Comparison of ENCODE assay signal across 8 cellular contexts in the genomic region with DNA sequence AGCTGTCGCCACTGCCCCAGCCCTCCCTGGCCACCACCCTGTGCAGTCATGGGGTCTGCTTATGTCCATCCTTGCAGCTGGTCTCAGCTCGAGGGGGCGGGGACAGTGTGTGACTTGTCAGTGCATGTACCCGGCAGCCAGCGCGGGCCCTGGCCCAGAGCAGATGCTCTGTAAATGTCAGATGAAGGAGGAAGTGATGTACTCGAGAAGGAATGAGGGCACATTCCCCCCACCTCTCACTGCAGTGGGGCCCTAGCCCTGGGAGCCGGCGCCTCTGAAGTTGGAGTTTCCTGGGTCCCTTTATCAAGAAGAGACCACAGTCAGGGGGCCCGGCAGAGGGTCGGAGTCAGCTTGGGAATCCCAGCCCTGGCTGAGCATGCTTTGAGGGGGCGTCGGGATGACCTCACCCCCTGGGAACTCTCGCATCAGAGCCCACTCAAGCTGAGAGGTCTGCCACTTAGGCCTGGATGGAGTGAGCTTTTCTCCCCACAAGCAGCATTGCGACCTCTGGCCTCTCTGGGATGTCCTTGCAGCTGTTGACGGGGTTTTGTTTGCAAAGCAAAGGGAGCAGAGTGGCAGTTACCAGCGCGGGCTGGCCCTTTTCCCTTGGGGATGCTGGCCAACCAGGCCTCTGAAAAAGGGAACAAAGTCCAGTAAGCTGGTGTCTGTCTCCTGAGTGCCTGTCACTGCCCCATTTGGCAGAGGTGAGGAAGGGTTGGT. TPM values are rescaled to one million over a fixed set of nuclear protein-coding genes. Genes with fewer than 3 reads are reported as not detected.
DNase-seq lines count a peak whose midpoint lies in the region; ATAC-seq and TF ChIP-seq lines count a peak whose summit lies in the region.

No MANE protein-coding gene starts in this region.

- TF ChIP-seq CTCF in PC-3 (conservative IDR thresholded peaks at IDR 0.05; ENCODE audit: low read depth, low read length) = no peak
- no peak for TF ChIP-seq CTCF in vagina (IDR thresholded peaks at IDR 0.05)

- H3K27ac ChIP-seq in PC-3 (ENCODE audit: low read length) (no peak overlapping the region), vagina (peak overlapping the region; percentile 86)

- no peaks in the 10 kb centered on the region for H3K9me2 ChIP-seq in PC-3 (replicated peaks; ENCODE audit: low read length)

- no peaks in the 10 kb centered on the region for H3F3A ChIP-seq in PC-3 (ENCODE audit: low read length, unreplicated experiment)

- H3K9me3 ChIP-seq in PC-3 (ENCODE audit: low read length) (no peaks in the 10 kb centered on the region), vagina (no peaks in the 10 kb centered on the region)

- no peak overlapping the region for H3K4me2 ChIP-seq in PC-3 (ENCODE audit: low read length)

- CTCF ChIA-PET in PC-3 (lab: Charles Lee) = interaction anchor here (1.1 kb wide), 1 partner anchor 37 kb away, joined by 3 read pairs; no protein-coding TSS in a partner anchor

- H3K9ac ChIP-seq in PC-3 (ENCODE audit: low read length) = no peak overlapping the region

- no peak for TF ChIP-seq POLR2A in vagina (IDR thresholded peaks at IDR 0.05)

- no peaks in the 10 kb centered on the region for H3K79me2 ChIP-seq in PC-3 (ENCODE audit: low read length)

- H3K36me3 ChIP-seq in PC-3 (ENCODE audit: low read depth, low read length) = no peaks in the 10 kb centered on the region
- H3K36me3 ChIP-seq in vagina = peaks cover 0 to 9% of the 10 kb centered on the region in 2 donors

- H3K27me3 ChIP-seq in PC-3 (ENCODE audit: low read length) (no peaks in the 10 kb centered on the region), vagina (no peaks in the 10 kb centered on the region)

- H4K20me1 ChIP-seq in PC-3 (ENCODE audit: low read length) = no peaks in the 10 kb centered on the region

- H3K4me1 ChIP-seq in PC-3 (ENCODE audit: insufficient read depth, low read length) (no peaks in the 10 kb centered on the region), vagina (peaks cover 30% of the 10 kb centered on the region)

- intact Hi-C loops in PC-3 (cut with micrococcal nuclease) = no loop called here
- intact Hi-C loops in vagina (cut with DNase I) = no loop called here

- H3K4me3 ChIP-seq in PC-3 (ENCODE audit: low read length) = no peak overlapping the region
- H3K4me3 ChIP-seq in vagina = no peak overlapping the region

- POLR2A ChIA-PET in PC-3 (lab: Charles Lee; ENCODE audit: unreplicated experiment) = interaction anchor here (0.6 kb wide), 1 partner anchor 10 kb away, joined by 5 read pairs; no protein-coding TSS in a partner anchor

- H2AFZ ChIP-seq in PC-3 (ENCODE audit: low read length) = no peak overlapping the region

- DNase-seq in DMS53 (lab: John Stamatoyannopoulos, UW) = peak; percentile 97
- no peak for DNase-seq in PC-3
- peak; percentile 41 for DNase-seq in epidermal melanocyte (ENCODE audit: insufficient read length, low spot score)
- DNase-seq in mucosa of gallbladder (ENCODE audit: low spot score) = peak; percentile 90
- no peak for DNase-seq in vagina (ENCODE audit: extremely low spot score in 2 of 2)
- DNase-seq in activated gamma-delta T cell (lab: John Stamatoyannopoulos, UW) = no peak
- no peak for DNase-seq in cerebellar cortex (ENCODE audit: low spot score)
- no peak for DNase-seq in NCI-H446 treated with DMSO at 0.1 percent for 48 hours (lab: John Stamatoyannopoulos, UW)

- no TSS peak for BruUV-seq in PC-3 (replicated peaks; lab: Mats Ljungman, UMichigan)

- ATAC-seq in PC-3 = peak; percentile 22

RNA-seq across cellular contexts. Expression of gene NEURL1B, which starts 19.0 kb away (rescaled TPM):
- total RNA-seq in PC-3 (2014; rRNA removed) = 0.95 and 2.5 TPM in 2 replicates
- total RNA-seq in mucosa of gallbladder = 27.9 TPM
- total RNA-seq in vagina = 30.9 TPM

Comparison
In these comparisons a context has a peak if more than half of its experiments do, and no peak if none do; other contexts are left out.
1. DNase-seq: peak in DMS53 (single experiment), epidermal melanocyte (single experiment) and mucosa of gallbladder (single experiment); none in PC-3 (single experiment), vagina (0 of 2), activated gamma-delta T cell (single experiment), cerebellar cortex (single experiment) and NCI-H446 treated with DMSO at 0.1 percent for 48 hours (single experiment).